In the genomic region with DNA sequence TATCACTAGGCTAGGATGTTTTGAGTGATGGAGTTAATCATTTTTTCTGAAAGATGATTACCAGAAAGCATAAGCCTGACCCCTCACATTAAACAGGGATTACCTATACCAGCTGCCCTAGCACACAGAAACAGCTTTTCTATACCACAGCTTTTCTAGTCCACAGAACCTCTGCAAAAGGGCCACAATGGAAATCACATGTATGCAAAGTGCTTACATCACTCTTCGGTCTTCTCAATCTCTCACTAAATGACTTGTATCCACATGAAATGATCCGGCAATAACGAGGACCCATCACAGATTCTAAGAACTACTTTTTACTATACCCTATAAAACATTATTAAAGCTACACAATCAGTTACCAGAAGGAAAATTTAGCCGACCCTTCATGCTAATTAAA, we compare ENCODE assay signal across 1 cellular context.
TF ChIP-seq lines count a peak whose summit lies in the region.

No MANE protein-coding gene starts in this region.

TF ChIP-seq in K562, 482 proteins besides CTCF, POLR2A, EP300 and RAD21:
- no peak for TF ChIP-seq NRF1 (conservative IDR thresholded peaks at IDR 0.05 in 1 of 2, IDR thresholded peaks at IDR 0.05 in 1 of 2)
- no peak for TF ChIP-seq POLR2B (IDR thresholded peaks at IDR 0.05; ENCODE audit: low read depth, partially characterized antibody)
- TF ChIP-seq KLF6 (CRISPR knock-in tag; IDR thresholded peaks at IDR 0.05; ENCODE audit: borderline replicate concordance), result no peak
- TF ChIP-seq, protein P1, sequence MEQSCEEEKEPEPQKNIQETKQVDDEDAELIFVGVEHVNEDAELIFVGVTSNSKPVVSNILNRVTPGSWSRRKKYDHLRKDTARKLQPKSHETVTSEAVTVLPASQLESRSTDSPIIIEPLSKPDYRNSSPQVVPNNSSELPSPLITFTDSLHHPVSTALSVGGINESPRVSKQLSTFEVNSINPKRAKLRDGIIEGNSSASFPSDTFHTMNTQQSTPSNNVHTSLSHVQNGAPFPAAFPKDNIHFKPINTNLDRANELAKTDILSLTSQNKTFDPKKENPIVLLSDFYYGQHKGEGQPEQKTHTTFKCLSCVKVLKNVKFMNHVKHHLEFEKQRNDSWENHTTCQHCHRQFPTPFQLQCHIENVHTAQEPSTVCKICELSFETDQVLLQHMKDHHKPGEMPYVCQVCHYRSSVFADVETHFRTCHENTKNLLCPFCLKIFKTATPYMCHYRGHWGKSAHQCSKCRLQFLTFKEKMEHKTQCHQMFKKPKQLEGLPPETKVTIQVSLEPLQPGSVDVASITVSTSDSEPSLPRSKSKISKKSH (CRISPR knock-in tag; IDR thresholded peaks at IDR 0.05), result no peak
- no peak for TF ChIP-seq HDGF (IDR thresholded peaks at IDR 0.05)
- TF ChIP-seq, protein P2, sequence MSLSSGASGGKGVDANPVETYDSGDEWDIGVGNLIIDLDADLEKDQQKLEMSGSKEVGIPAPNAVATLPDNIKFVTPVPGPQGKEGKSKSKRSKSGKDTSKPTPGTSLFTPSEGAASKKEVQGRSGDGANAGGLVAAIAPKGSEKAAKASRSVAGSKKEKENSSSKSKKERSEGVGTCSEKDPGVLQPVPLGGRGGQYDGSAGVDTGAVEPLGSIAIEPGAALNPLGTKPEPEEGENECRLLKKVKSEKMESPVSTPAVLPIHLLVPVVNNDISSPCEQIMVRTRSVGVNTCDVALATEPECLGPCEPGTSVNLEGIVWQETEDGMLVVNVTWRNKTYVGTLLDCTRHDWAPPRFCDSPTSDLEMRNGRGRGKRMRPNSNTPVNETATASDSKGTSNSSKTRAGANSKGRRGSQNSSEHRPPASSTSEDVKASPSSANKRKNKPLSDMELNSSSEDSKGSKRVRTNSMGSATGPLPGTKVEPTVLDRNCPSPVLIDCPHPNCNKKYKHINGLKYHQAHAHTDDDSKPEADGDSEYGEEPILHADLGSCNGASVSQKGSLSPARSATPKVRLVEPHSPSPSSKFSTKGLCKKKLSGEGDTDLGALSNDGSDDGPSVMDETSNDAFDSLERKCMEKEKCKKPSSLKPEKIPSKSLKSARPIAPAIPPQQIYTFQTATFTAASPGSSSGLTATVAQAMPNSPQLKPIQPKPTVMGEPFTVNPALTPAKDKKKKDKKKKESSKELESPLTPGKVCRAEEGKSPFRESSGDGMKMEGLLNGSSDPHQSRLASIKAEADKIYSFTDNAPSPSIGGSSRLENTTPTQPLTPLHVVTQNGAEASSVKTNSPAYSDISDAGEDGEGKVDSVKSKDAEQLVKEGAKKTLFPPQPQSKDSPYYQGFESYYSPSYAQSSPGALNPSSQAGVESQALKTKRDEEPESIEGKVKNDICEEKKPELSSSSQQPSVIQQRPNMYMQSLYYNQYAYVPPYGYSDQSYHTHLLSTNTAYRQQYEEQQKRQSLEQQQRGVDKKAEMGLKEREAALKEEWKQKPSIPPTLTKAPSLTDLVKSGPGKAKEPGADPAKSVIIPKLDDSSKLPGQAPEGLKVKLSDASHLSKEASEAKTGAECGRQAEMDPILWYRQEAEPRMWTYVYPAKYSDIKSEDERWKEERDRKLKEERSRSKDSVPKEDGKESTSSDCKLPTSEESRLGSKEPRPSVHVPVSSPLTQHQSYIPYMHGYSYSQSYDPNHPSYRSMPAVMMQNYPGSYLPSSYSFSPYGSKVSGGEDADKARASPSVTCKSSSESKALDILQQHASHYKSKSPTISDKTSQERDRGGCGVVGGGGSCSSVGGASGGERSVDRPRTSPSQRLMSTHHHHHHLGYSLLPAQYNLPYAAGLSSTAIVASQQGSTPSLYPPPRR (CRISPR knock-in tag; IDR thresholded peaks at IDR 0.05; ENCODE audit: borderline replicate concordance), result no peak
- TF ChIP-seq LARP7 (IDR thresholded peaks at IDR 0.05), result no peak
- TF ChIP-seq, protein P3, sequence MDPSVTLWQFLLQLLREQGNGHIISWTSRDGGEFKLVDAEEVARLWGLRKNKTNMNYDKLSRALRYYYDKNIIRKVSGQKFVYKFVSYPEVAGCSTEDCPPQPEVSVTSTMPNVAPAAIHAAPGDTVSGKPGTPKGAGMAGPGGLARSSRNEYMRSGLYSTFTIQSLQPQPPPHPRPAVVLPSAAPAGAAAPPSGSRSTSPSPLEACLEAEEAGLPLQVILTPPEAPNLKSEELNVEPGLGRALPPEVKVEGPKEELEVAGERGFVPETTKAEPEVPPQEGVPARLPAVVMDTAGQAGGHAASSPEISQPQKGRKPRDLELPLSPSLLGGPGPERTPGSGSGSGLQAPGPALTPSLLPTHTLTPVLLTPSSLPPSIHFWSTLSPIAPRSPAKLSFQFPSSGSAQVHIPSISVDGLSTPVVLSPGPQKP (CRISPR knock-in tag; IDR thresholded peaks at IDR 0.05), result no peak
- TF ChIP-seq, protein P4, sequence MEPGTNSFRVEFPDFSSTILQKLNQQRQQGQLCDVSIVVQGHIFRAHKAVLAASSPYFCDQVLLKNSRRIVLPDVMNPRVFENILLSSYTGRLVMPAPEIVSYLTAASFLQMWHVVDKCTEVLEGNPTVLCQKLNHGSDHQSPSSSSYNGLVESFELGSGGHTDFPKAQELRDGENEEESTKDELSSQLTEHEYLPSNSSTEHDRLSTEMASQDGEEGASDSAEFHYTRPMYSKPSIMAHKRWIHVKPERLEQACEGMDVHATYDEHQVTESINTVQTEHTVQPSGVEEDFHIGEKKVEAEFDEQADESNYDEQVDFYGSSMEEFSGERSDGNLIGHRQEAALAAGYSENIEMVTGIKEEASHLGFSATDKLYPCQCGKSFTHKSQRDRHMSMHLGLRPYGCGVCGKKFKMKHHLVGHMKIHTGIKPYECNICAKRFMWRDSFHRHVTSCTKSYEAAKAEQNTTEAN (CRISPR knock-in tag; IDR thresholded peaks at IDR 0.05), result no peak
